17 cellular contexts compared by ENCODE assay signal in genomic region chr22:30872282-30873041, GRCh38.
A peak's percentile ranks its signal among the peaks of the same experiment; 100 is the strongest.
DNase-seq lines count a peak whose midpoint lies in the region; ATAC-seq and TF ChIP-seq lines count a peak whose summit lies in the region.
"Had no signal": no experiment of that assay in that cellular context is flagged by ENCODE, and none has a peak within 500 bp of the region (broad histone marks: within the 10 kb centered on the region; RNA-seq: fewer than 3 reads in every experiment).

No MANE protein-coding gene starts in this region.

- H3K27me3 ChIP-seq in spleen (replicated peaks in 1 of 7) (no peaks in the 10 kb centered on the region), brain microvascular endothelial cell (replicated peaks) (no peaks in the 10 kb centered on the region)

- H3K9me3 Mint-ChIP-seq in brain = no peaks in the 10 kb centered on the region
- no peaks in the 10 kb centered on the region for H3K9me3 Mint-ChIP-seq in WTC11
- H3K9me3 Mint-ChIP-seq: activated T-helper 1 cell treated with anti-CD3 and anti-CD28 coated beads, Interleukin-12 subunit alpha, Interleukin-12 subunit beta, Interleukin-2, Interleukin-4 antibody, amounts not matched to agents 30 ng/mL and 10 ng/mL and 1 ng/mL, durations not matched to agents 14 hours and 24 hours and 36 hours; CD4-positive, CD25-positive, alpha-beta regulatory T cell; GM23338; stimulated activated memory B cell treated with anti-CD40 and anti-IgM and Interleukin-4, amounts not matched to agents 10 μg/mL and 1 μg/mL and 100 μg/mL, for 72 hours; T-helper 2 cell treated with Interferon-gamma antibody and Interleukin-4, amounts not matched to agents 5 μg/mL and 100 μg/mL, for 36 hours had no signal

- TF ChIP-seq CTCF in brain (conservative IDR thresholded peaks at IDR 0.05) = no peak
- no peak for TF ChIP-seq CTCF in spleen (IDR thresholded peaks at IDR 0.05 in 8 of 11, conservative IDR thresholded peaks at IDR 0.05 in 3 of 11)
- TF ChIP-seq CTCF in brain microvascular endothelial cell (IDR thresholded peaks at IDR 0.05; ENCODE audit: low read depth, low read length, missing control alignments) = no peak
- TF ChIP-seq CTCF in WTC11 (IDR thresholded peaks at IDR 0.05) = no peak

- peak; percentile 32 for DNase-seq in NCI-H2171 (lab: John Stamatoyannopoulos, UW)
- DNase-seq in left lobe of liver (ENCODE audit: low spot score) = peak; percentile 33
- peak; percentile 51 for DNase-seq in spleen
- no peak for DNase-seq in brain microvascular endothelial cell
- DNase-seq in WTC11 (ENCODE audit: low spot score) = no peak
- DNase-seq in activated CD8-positive, alpha-beta memory T cell treated with anti-CD3 and anti-CD28 coated beads, Interleukin-2, amount 50 U/mL, for 48 hours = no peak
- DNase-seq: CD4-positive, CD25-positive, alpha-beta regulatory T cell; effector CD8-positive, alpha-beta T cell; KBM-7; NCI-H1436; NCI-H748 treated with DMSO at 0.1 percent for 48 hours had no signal

- H3K4me3 ChIP-seq in spleen (no peak overlapping the region), brain microvascular endothelial cell (ENCODE audit: low read depth, low read length) (no peak overlapping the region)
- H3K4me3 ChIP-seq: GM23338 had no signal

- H3K4me1 Mint-ChIP-seq in brain = peaks cover 61% of the 10 kb centered on the region
- no peaks in the 10 kb centered on the region for H3K4me1 Mint-ChIP-seq in WTC11
- H3K4me1 Mint-ChIP-seq: CD4-positive, CD25-positive, alpha-beta regulatory T cell; GM23338 had no signal

- H3K4me3 Mint-ChIP-seq in brain = peak overlapping the region in 3 of 5 experiments; percentile 9 to 28 (median 27)
- H3K4me3 Mint-ChIP-seq in WTC11 = no peak overlapping the region
- H3K4me3 Mint-ChIP-seq: activated T-helper 1 cell treated with anti-CD3 and anti-CD28 coated beads, Interleukin-12 subunit alpha, Interleukin-12 subunit beta, Interleukin-2, Interleukin-4 antibody, amounts not matched to agents 30 ng/mL and 10 ng/mL and 1 ng/mL, durations not matched to agents 14 hours and 24 hours and 36 hours; CD4-positive, CD25-positive, alpha-beta regulatory T cell; GM23338; stimulated activated memory B cell treated with anti-CD40 and anti-IgM and Interleukin-4, amounts not matched to agents 10 μg/mL and 1 μg/mL and 100 μg/mL, for 72 hours; T-helper 2 cell treated with Interferon-gamma antibody and Interleukin-4, amounts not matched to agents 5 μg/mL and 100 μg/mL, for 36 hours had no signal

- H3K27me3 Mint-ChIP-seq in brain (peaks cover 9% of the 10 kb centered on the region), WTC11 (ENCODE audit: low read depth) (no peaks in the 10 kb centered on the region)
- H3K27me3 Mint-ChIP-seq: CD4-positive, CD25-positive, alpha-beta regulatory T cell; stimulated activated memory B cell treated with anti-CD40 and anti-IgM and Interleukin-4, amounts not matched to agents 10 μg/mL and 1 μg/mL and 100 μg/mL, for 72 hours had no signal

- ATAC-seq in left lobe of liver (no peak), WTC11 (no peak)
- ATAC-seq: GM23338; stimulated activated memory B cell treated with anti-CD40 and anti-IgM and Interleukin-4, amounts not matched to agents 10 μg/mL and 1 μg/mL and 100 μg/mL, for 72 hours had no signal

- peaks cover 0 to 2% (median 0%) of the 10 kb centered on the region in 6 donors for H3K4me1 ChIP-seq in spleen

- H3K27ac ChIP-seq in spleen (no peak overlapping the region), brain microvascular endothelial cell (no peak overlapping the region)
- H3K27ac ChIP-seq: RWPE1 had no signal

- no peaks in the 10 kb centered on the region for H3K9me3 ChIP-seq in spleen

- no peaks in the 10 kb centered on the region for H3K36me3 Mint-ChIP-seq in brain
- no peaks in the 10 kb centered on the region for H3K36me3 Mint-ChIP-seq in WTC11
- H3K36me3 Mint-ChIP-seq: CD4-positive, CD25-positive, alpha-beta regulatory T cell; stimulated activated memory B cell treated with anti-CD40 and anti-IgM and Interleukin-4, amounts not matched to agents 10 μg/mL and 1 μg/mL and 100 μg/mL, for 72 hours had no signal

- POLR2A ChIA-PET in WTC11 (lab: Charles Lee) = no interaction called here

- no peak for TF ChIP-seq POLR2A in spleen (IDR thresholded peaks at IDR 0.05)

- in situ Hi-C loops in brain microvascular endothelial cell (cut with HindIII; ENCODE audit: low pct_ligation_motif_present, low sequenced_read_pairs) = no loop called here

- H3K36me3 ChIP-seq in spleen (peaks cover 0 to 15% (median 0%) of the 10 kb centered on the region in 6 donors), brain microvascular endothelial cell (replicated peaks) (no peaks in the 10 kb centered on the region)

- H3K27ac Mint-ChIP-seq in brain = peak overlapping the region; percentile 53 to 97 (median 95)
- no peak overlapping the region for H3K27ac Mint-ChIP-seq in WTC11
- H3K27ac Mint-ChIP-seq: activated T-helper 1 cell treated with anti-CD3 and anti-CD28 coated beads, Interleukin-12 subunit alpha, Interleukin-12 subunit beta, Interleukin-2, Interleukin-4 antibody, amounts not matched to agents 30 ng/mL and 10 ng/mL and 1 ng/mL, durations not matched to agents 14 hours and 24 hours and 36 hours; CD4-positive, CD25-positive, alpha-beta regulatory T cell; GM23338; stimulated activated memory B cell treated with anti-CD40 and anti-IgM and Interleukin-4, amounts not matched to agents 10 μg/mL and 1 μg/mL and 100 μg/mL, for 72 hours; T-helper 2 cell treated with Interferon-gamma antibody and Interleukin-4, amounts not matched to agents 5 μg/mL and 100 μg/mL, for 36 hours had no signal

- 83 to 92% (median 90%) methylated on average over 14 to 17 of the region's 17 CpGs for WGBS in spleen, 5 donors

- intact Hi-C loops in spleen (cut with DNase I; ENCODE audit: low total_unique reads) = no loop called here

- CTCF ChIA-PET in WTC11 (lab: Charles Lee) = no interaction called here

TF ChIP-seq in WTC11, 78 proteins besides CTCF, POLR2A, EP300 and RAD21:
- TF ChIP-seq ZNF281 (CRISPR knock-in tag; IDR thresholded peaks at IDR 0.05) (no peak), MXD4 (CRISPR knock-in tag; IDR thresholded peaks at IDR 0.05; ENCODE audit: borderline replicate concordance) (no peak), ZNF425 (CRISPR knock-in tag; conservative IDR thresholded peaks at IDR 0.05) (no peak), SOX15 (CRISPR knock-in tag; IDR thresholded peaks at IDR 0.05) (no peak), SP1 (CRISPR knock-in tag; conservative IDR thresholded peaks at IDR 0.05) (no peak), ZNF317 (CRISPR knock-in tag; IDR thresholded peaks at IDR 0.05; ENCODE audit: borderline replicate concordance, low read depth) (no peak), ESRRA (CRISPR knock-in tag; IDR thresholded peaks at IDR 0.05; ENCODE audit: borderline replicate concordance) (no peak), ZMAT4 (CRISPR knock-in tag; IDR thresholded peaks at IDR 0.05) (no peak), TP53 (CRISPR knock-in tag; IDR thresholded peaks at IDR 0.05) (no peak), RELA (CRISPR knock-in tag; IDR thresholded peaks at IDR 0.05; ENCODE audit: borderline replicate concordance) (no peak), GTF2I (CRISPR knock-in tag; conservative IDR thresholded peaks at IDR 0.05) (no peak), HMGA2 (CRISPR knock-in tag; IDR thresholded peaks at IDR 0.05) (no peak), ZNF121 (CRISPR knock-in tag; IDR thresholded peaks at IDR 0.05) (no peak), MYBL2 (CRISPR knock-in tag; IDR thresholded peaks at IDR 0.05) (no peak), EMX1 (CRISPR knock-in tag; IDR thresholded peaks at IDR 0.05) (no peak)
TF ChIP-seq in WTC11: peak in this region for 0.

Comparison
In these comparisons a context has a peak if more than half of its experiments do, and no peak if none do; other contexts are left out.
1. DNase-seq: peak in NCI-H2171 (single experiment), left lobe of liver (single experiment) and spleen (single experiment); none in brain microvascular endothelial cell (single experiment), WTC11 (single experiment) and activated CD8-positive, alpha-beta memory T cell treated with anti-CD3 and anti-CD28 coated beads, Interleukin-2, amount 50 U/mL, for 48 hours (single experiment).